In the genomic region with DNA sequence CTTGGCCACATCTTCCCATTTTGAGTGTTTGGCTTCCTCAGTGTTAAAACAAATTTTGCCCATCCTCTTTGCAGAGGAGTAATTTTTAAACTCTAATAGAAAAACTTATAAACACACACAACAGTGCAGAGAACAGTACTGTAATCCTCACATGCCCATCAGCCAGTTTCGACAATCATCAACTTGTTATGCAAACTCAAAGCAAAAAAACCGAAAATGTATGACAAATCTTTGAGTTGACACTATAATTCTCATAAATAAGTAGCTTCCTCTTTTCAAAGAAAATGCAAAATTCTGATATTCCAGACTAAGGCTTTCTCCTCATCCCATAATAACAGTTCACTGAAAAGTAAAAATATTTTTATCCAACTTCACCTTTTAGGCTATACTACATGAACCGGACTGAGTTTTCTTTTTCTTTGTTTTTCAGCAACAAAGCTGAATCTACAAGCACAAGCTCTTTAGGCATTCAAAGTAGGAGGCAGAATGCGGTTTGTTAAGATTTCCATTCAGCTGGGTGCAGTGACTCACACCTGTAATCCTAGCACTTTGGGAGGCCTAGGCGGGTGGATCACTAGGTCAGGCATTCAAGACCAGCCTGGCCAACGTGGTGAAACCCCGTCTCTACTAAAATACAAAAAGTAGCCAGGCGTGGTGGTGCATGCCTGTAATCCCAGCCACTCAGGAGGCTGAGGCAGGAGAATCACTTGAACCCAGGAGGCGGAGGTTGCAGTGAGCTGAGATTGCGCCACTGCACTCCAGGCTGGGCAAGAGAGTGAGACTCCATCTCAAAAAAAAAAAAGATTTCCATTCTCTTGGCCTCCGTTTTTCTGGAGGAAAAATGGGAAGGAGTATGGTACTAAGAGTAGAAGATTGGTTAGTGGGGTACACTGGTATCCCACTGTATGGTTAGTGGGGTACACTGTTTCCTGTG, we compare ENCODE assay signal across 1 cellular context.
A peak's percentile ranks its signal among the peaks of the same experiment; 100 is the strongest.
TF ChIP-seq lines count a peak whose summit lies in the region.

No MANE protein-coding gene starts in this region.

TF ChIP-seq in H1, 55 proteins besides CTCF, POLR2A, EP300 and RAD21:
- TF ChIP-seq YY1 (IDR thresholded peaks at IDR 0.05; ENCODE audit: low read depth, low read length) (no peak), SP4 (IDR thresholded peaks at IDR 0.05; ENCODE audit: low read length) (no peak), NANOG (IDR thresholded peaks at IDR 0.05; ENCODE audit: insufficient read depth, low read depth, low read length, poor library complexity, severe bottlenecking) (no peak), GTF2F1 (IDR thresholded peaks at IDR 0.05; ENCODE audit: borderline replicate concordance, low read depth, low read length) (no peak), EZH2 (IDR thresholded peaks at IDR 0.05; ENCODE audit: low read depth, low read length, severe bottlenecking) (no peak), JUND (IDR thresholded peaks at IDR 0.05; ENCODE audit: low read length) (peak; percentile 81), SRF (IDR thresholded peaks at IDR 0.05; ENCODE audit: low read depth, low read length) (no peak), RNF2 (IDR thresholded peaks at IDR 0.05; ENCODE audit: borderline replicate concordance, low read depth, low read length, missing control alignments, poor library complexity, severe bottlenecking) (no peak), BACH1 (IDR thresholded peaks at IDR 0.05; ENCODE audit: low read length) (no peak), FOSL1 (IDR thresholded peaks at IDR 0.05; ENCODE audit: insufficient read depth, low read depth, low read length) (no peak), ASH2L (IDR thresholded peaks at IDR 0.05; ENCODE audit: low read length) (no peak), KDM5A (IDR thresholded peaks at IDR 0.05; ENCODE audit: low read length) (no peak), PHF8 (conservative IDR thresholded peaks at IDR 0.05; ENCODE audit: low read depth, low read length) (no peak), KDM4A (IDR thresholded peaks at IDR 0.05; ENCODE audit: low read depth, low read length, severe bottlenecking) (no peak), CEBPB (IDR thresholded peaks at IDR 0.05; ENCODE audit: low read depth, low read length) (peak; percentile 29; the same call in 1 of the 2 replicates), SIRT6 (IDR thresholded peaks at IDR 0.05; ENCODE audit: low read length) (no peak), TCF12 (IDR thresholded peaks at IDR 0.05; ENCODE audit: low read depth, low read length) (0 out of 2 replicates have a peak, but pooled peaks have one; percentile 49), RFX5 (IDR thresholded peaks at IDR 0.05; ENCODE audit: borderline replicate concordance, low read depth, low read length) (no peak), TEAD4 (IDR thresholded peaks at IDR 0.05; ENCODE audit: low read depth, low read length) (no peak), CBX8 (IDR thresholded peaks at IDR 0.05; ENCODE audit: borderline replicate concordance, low read depth, low read length) (no peak), TAF1 (IDR thresholded peaks at IDR 0.05; ENCODE audit: low read depth, low read length) (no peak), JUN (IDR thresholded peaks at IDR 0.05; ENCODE audit: low read depth, low read length) (no peak), CHD2 (IDR thresholded peaks at IDR 0.05; ENCODE audit: low read length) (no peak), RXRA (IDR thresholded peaks at IDR 0.05; ENCODE audit: insufficient read depth, low read depth, low read length) (no peak), NRF1 (IDR thresholded peaks at IDR 0.05; ENCODE audit: low read depth, low read length) (no peak), KDM1A (IDR thresholded peaks at IDR 0.05; ENCODE audit: borderline replicate concordance, low read length) (peak; percentile 70; the same call in 1 of the 2 replicates)
- TF ChIP-seq, protein P1, sequence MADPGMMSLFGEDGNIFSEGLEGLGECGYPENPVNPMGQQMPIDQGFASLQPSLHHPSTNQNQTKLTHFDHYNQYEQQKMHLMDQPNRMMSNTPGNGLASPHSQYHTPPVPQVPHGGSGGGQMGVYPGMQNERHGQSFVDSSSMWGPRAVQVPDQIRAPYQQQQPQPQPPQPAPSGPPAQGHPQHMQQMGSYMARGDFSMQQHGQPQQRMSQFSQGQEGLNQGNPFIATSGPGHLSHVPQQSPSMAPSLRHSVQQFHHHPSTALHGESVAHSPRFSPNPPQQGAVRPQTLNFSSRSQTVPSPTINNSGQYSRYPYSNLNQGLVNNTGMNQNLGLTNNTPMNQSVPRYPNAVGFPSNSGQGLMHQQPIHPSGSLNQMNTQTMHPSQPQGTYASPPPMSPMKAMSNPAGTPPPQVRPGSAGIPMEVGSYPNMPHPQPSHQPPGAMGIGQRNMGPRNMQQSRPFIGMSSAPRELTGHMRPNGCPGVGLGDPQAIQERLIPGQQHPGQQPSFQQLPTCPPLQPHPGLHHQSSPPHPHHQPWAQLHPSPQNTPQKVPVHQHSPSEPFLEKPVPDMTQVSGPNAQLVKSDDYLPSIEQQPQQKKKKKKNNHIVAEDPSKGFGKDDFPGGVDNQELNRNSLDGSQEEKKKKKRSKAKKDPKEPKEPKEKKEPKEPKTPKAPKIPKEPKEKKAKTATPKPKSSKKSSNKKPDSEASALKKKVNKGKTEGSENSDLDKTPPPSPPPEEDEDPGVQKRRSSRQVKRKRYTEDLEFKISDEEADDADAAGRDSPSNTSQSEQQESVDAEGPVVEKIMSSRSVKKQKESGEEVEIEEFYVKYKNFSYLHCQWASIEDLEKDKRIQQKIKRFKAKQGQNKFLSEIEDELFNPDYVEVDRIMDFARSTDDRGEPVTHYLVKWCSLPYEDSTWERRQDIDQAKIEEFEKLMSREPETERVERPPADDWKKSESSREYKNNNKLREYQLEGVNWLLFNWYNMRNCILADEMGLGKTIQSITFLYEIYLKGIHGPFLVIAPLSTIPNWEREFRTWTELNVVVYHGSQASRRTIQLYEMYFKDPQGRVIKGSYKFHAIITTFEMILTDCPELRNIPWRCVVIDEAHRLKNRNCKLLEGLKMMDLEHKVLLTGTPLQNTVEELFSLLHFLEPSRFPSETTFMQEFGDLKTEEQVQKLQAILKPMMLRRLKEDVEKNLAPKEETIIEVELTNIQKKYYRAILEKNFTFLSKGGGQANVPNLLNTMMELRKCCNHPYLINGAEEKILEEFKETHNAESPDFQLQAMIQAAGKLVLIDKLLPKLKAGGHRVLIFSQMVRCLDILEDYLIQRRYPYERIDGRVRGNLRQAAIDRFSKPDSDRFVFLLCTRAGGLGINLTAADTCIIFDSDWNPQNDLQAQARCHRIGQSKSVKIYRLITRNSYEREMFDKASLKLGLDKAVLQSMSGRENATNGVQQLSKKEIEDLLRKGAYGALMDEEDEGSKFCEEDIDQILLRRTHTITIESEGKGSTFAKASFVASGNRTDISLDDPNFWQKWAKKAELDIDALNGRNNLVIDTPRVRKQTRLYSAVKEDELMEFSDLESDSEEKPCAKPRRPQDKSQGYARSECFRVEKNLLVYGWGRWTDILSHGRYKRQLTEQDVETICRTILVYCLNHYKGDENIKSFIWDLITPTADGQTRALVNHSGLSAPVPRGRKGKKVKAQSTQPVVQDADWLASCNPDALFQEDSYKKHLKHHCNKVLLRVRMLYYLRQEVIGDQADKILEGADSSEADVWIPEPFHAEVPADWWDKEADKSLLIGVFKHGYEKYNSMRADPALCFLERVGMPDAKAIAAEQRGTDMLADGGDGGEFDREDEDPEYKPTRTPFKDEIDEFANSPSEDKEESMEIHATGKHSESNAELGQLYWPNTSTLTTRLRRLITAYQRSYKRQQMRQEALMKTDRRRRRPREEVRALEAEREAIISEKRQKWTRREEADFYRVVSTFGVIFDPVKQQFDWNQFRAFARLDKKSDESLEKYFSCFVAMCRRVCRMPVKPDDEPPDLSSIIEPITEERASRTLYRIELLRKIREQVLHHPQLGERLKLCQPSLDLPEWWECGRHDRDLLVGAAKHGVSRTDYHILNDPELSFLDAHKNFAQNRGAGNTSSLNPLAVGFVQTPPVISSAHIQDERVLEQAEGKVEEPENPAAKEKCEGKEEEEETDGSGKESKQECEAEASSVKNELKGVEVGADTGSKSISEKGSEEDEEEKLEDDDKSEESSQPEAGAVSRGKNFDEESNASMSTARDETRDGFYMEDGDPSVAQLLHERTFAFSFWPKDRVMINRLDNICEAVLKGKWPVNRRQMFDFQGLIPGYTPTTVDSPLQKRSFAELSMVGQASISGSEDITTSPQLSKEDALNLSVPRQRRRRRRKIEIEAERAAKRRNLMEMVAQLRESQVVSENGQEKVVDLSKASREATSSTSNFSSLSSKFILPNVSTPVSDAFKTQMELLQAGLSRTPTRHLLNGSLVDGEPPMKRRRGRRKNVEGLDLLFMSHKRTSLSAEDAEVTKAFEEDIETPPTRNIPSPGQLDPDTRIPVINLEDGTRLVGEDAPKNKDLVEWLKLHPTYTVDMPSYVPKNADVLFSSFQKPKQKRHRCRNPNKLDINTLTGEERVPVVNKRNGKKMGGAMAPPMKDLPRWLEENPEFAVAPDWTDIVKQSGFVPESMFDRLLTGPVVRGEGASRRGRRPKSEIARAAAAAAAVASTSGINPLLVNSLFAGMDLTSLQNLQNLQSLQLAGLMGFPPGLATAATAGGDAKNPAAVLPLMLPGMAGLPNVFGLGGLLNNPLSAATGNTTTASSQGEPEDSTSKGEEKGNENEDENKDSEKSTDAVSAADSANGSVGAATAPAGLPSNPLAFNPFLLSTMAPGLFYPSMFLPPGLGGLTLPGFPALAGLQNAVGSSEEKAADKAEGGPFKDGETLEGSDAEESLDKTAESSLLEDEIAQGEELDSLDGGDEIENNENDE (IDR thresholded peaks at IDR 0.05; ENCODE audit: insufficient replicate concordance, low read length), result peak; percentile 20
- TF ChIP-seq, protein P2, sequence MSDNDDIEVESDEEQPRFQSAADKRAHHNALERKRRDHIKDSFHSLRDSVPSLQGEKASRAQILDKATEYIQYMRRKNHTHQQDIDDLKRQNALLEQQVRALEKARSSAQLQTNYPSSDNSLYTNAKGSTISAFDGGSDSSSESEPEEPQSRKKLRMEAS (IDR thresholded peaks at IDR 0.05), result no peak
- TF ChIP-seq, protein P3, sequence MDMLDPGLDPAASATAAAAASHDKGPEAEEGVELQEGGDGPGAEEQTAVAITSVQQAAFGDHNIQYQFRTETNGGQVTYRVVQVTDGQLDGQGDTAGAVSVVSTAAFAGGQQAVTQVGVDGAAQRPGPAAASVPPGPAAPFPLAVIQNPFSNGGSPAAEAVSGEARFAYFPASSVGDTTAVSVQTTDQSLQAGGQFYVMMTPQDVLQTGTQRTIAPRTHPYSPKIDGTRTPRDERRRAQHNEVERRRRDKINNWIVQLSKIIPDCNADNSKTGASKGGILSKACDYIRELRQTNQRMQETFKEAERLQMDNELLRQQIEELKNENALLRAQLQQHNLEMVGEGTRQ (IDR thresholded peaks at IDR 0.05; ENCODE audit: low read length), result no peak
- TF ChIP-seq, protein P4, sequence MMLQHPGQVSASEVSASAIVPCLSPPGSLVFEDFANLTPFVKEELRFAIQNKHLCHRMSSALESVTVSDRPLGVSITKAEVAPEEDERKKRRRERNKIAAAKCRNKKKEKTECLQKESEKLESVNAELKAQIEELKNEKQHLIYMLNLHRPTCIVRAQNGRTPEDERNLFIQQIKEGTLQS (IDR thresholded peaks at IDR 0.05; ENCODE audit: insufficient read depth, low read depth, low read length), result no peak
- TF ChIP-seq, protein P5, sequence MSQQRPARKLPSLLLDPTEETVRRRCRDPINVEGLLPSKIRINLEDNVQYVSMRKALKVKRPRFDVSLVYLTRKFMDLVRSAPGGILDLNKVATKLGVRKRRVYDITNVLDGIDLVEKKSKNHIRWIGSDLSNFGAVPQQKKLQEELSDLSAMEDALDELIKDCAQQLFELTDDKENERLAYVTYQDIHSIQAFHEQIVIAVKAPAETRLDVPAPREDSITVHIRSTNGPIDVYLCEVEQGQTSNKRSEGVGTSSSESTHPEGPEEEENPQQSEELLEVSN (IDR thresholded peaks at IDR 0.05), result no peak
TF ChIP-seq in H1: peak in this region for 5.
